1 cellular context compared by ENCODE assay signal in genomic region chr6:30617565-30618269, GRCh38.
TF ChIP-seq lines count a peak whose summit lies in the region.

Gene MRPS18B (plus strand): TSS chr6:30617840. CDS start chr6:30617866, 26 bp downstream.

TF ChIP-seq in K562, 482 proteins besides CTCF, POLR2A, EP300 and RAD21 (continued from another document and continues in another):
- TF ChIP-seq DEAF1 (CRISPR knock-in tag; IDR thresholded peaks at IDR 0.05) (0 out of 2 replicates have a peak, but pooled peaks have one; percentile 4), JUND (IDR thresholded peaks at IDR 0.05; ENCODE audit: borderline replicate concordance, low read depth, low read length) (no peak), JUND (tag; IDR thresholded peaks at IDR 0.05; ENCODE audit: borderline replicate concordance, low read depth, low read length) (peak; percentile 82; the same call in 2 of the 3 replicates), CEBPZ (IDR thresholded peaks at IDR 0.05; ENCODE audit: borderline replicate concordance, low read depth, low read length) (0 out of 2 replicates have a peak, but pooled peaks have one; percentile 1), CBFA2T2 (conservative IDR thresholded peaks at IDR 0.05) (no peak), ZBTB40 (IDR thresholded peaks at IDR 0.05) (peak; percentile 81), ZBTB40 (CRISPR knock-in tag; IDR thresholded peaks at IDR 0.05) (no peak), BRD4 (IDR thresholded peaks at IDR 0.05) (peak; percentile 7; the same call in 1 of the 2 replicates), E2F6 (IDR thresholded peaks at IDR 0.05; ENCODE audit: borderline replicate concordance in 1 of 2, extremely low read depth in 1 of 2, insufficient read depth in 1 of 2, insufficient read length in 1 of 2, low read depth in 1 of 2, low read length in 1 of 2, poor library complexity in 1 of 2, severe bottlenecking in 1 of 2) (peak in 1 of 2 experiments; percentile 22), CREB5 (CRISPR knock-in tag; IDR thresholded peaks at IDR 0.05) (no peak), ATF4 (CRISPR knock-in tag; IDR thresholded peaks at IDR 0.05) (peak; percentile 82), ZNF232 (CRISPR knock-in tag; IDR thresholded peaks at IDR 0.05) (0 out of 2 replicates have a peak, but pooled peaks have one; percentile 38), SREBF2 (CRISPR knock-in tag; IDR thresholded peaks at IDR 0.05) (no peak), FOXP1 (CRISPR knock-in tag; IDR thresholded peaks at IDR 0.05) (peak; percentile 70; the same call in 1 of the 2 replicates), KLF1 (tag; IDR thresholded peaks at IDR 0.05) (0 out of 2 replicates have a peak, but pooled peaks have one; percentile 10), CSDE1 (IDR thresholded peaks at IDR 0.05) (peak in 1 of 2 experiments; percentile 79; a peak in 1 of 4 replicates), CGGBP1 (CRISPR knock-in tag; IDR thresholded peaks at IDR 0.05) (peak; percentile 63; the same call in 1 of the 2 replicates), CREB3 (tag; conservative IDR thresholded peaks at IDR 0.05; ENCODE audit: low read depth) (peak; percentile 76; the same call in 1 of the 2 replicates), NFXL1 (CRISPR knock-in tag; IDR thresholded peaks at IDR 0.05) (no peak), ZFP30 (CRISPR knock-in tag; IDR thresholded peaks at IDR 0.05; ENCODE audit: borderline replicate concordance) (no peak), SMARCA4 (IDR thresholded peaks at IDR 0.05) (peak; percentile 52; the same call in 1 of the 2 replicates), MAFG (tag; conservative IDR thresholded peaks at IDR 0.05) (peak; percentile 79), BCLAF1 (IDR thresholded peaks at IDR 0.05; ENCODE audit: borderline replicate concordance in 1 of 2, control insufficient read depth in 1 of 2, low read depth in 2 of 2, low read length in 1 of 2) (no peak), RCOR1 (IDR thresholded peaks at IDR 0.05; ENCODE audit: borderline replicate concordance in 1 of 2, low read depth in 2 of 2, low read length in 2 of 2) (peak in 1 of 2 experiments; percentile 48; a peak in 1 of 4 replicates), FOXO4 (CRISPR knock-in tag; IDR thresholded peaks at IDR 0.05) (0 out of 2 replicates have a peak, but pooled peaks have one; percentile 29)
